9 cellular contexts compared by ENCODE assay signal in genomic region chr2:177296047-177296446, GRCh38. TPM values are rescaled to one million over a fixed set of nuclear protein-coding genes. Genes with fewer than 3 reads are reported as not detected.
DNase-seq lines count a peak whose midpoint lies in the region; ATAC-seq and TF ChIP-seq lines count a peak whose summit lies in the region.
"Had no signal": no experiment of that assay in that cellular context is flagged by ENCODE, and none has a peak within 500 bp of the region (broad histone marks: within the 10 kb centered on the region; RNA-seq: fewer than 3 reads in every experiment).

No MANE protein-coding gene starts in this region.

- H2AFZ ChIP-seq in PC-9 = no peak overlapping the region

- no peaks in the 10 kb centered on the region for H4K20me1 ChIP-seq in PC-9 (ENCODE audit: insufficient read depth)

- no peak overlapping the region for H3K27ac ChIP-seq in PC-9

- intact Hi-C loops in PC-9 (cut with micrococcal nuclease; ENCODE audit: unreplicated experiment) = loop anchor here (1.0 kb wide), 2 partner anchors 33 to 132 kb away; no protein-coding TSS in a partner anchor
- intact Hi-C loops in activated naive CD4-positive, alpha-beta T cell treated with anti-CD3 and anti-CD28 coated beads for 36 hours (cut with micrococcal nuclease) = loop anchor here (1.0 kb wide), 4 partner anchors 33 to 132 kb away; no protein-coding TSS in a partner anchor

- H3K79me2 ChIP-seq in PC-9 (ENCODE audit: low read depth) = no peaks in the 10 kb centered on the region

- in situ Hi-C loops in ACHN (cut with HindIII; ENCODE audit: low pct_ligation_motif_present, low pct_unique_long_range_greater_than_20kb, low sequenced_read_pairs) = no loop called here

- H3K9me3 ChIP-seq in PC-9 (ENCODE audit: insufficient read depth, low read depth) = no peaks in the 10 kb centered on the region

- H3K4me1 Mint-ChIP-seq in progenitor cell of endocrine pancreas (ENCODE audit: low read depth) = no peaks in the 10 kb centered on the region
- peaks cover 16% of the 10 kb centered on the region for H3K4me1 Mint-ChIP-seq in activated naive CD4-positive, alpha-beta T cell treated with anti-CD3 and anti-CD28 coated beads for 36 hours (ENCODE audit: low read depth)

- H3K27me3 Mint-ChIP-seq in progenitor cell of endocrine pancreas = no peaks in the 10 kb centered on the region
- H3K27me3 Mint-ChIP-seq in activated naive CD4-positive, alpha-beta T cell treated with anti-CD3 and anti-CD28 coated beads for 36 hours (ENCODE audit: low read depth) = no peaks in the 10 kb centered on the region
- H3K27me3 Mint-ChIP-seq: activated naive CD8-positive, alpha-beta T cell had no signal

- H3K27me3 ChIP-seq in PC-9 (ENCODE audit: insufficient read depth, low read depth) = no peaks in the 10 kb centered on the region

- BruUV-seq in PC-9 (replicated peaks; lab: Mats Ljungman, UMichigan) = no TSS peak

- H3K4me2 ChIP-seq in PC-9 = no peak overlapping the region

- H3K9me2 ChIP-seq in PC-9 (ENCODE audit: insufficient read depth) = no peaks in the 10 kb centered on the region

- H3K36me3 ChIP-seq in PC-9 (ENCODE audit: low read depth) = no peaks in the 10 kb centered on the region

- no peak overlapping the region for H3K4me3 Mint-ChIP-seq in progenitor cell of endocrine pancreas (ENCODE audit: low read depth)
- H3K4me3 Mint-ChIP-seq in activated naive CD4-positive, alpha-beta T cell treated with anti-CD3 and anti-CD28 coated beads for 36 hours = no peak overlapping the region
- H3K4me3 Mint-ChIP-seq: activated naive CD8-positive, alpha-beta T cell had no signal

- POLR2A ChIA-PET in PC-9 (lab: Charles Lee; ENCODE audit: unreplicated experiment) = no interaction called here

- H3K4me3 ChIP-seq in PC-9 (no peak overlapping the region), epithelial cell of proximal tubule (ENCODE audit: low read depth, low read length) (no peak overlapping the region)

- H3F3A ChIP-seq in PC-9 (ENCODE audit: insufficient read depth, low read depth) = no peaks in the 10 kb centered on the region

- H3K27ac Mint-ChIP-seq in progenitor cell of endocrine pancreas = no peak overlapping the region
- no peak overlapping the region for H3K27ac Mint-ChIP-seq in activated naive CD4-positive, alpha-beta T cell treated with anti-CD3 and anti-CD28 coated beads for 36 hours
- H3K27ac Mint-ChIP-seq: activated naive CD8-positive, alpha-beta T cell had no signal

- peak; percentile 80 for TF ChIP-seq CTCF in PC-9 (conservative IDR thresholded peaks at IDR 0.05)
- TF ChIP-seq CTCF in epithelial cell of proximal tubule (conservative IDR thresholded peaks at IDR 0.05; ENCODE audit: low read depth, low read length) = peak; percentile 44
- TF ChIP-seq CTCF in progenitor cell of endocrine pancreas (IDR thresholded peaks at IDR 0.05; ENCODE audit: unreplicated experiment) = peak; percentile 27

- peak; percentile 63 for ATAC-seq in GM18861 (IDR thresholded peaks at IDR 0.05; ENCODE audit: unreplicated experiment)

- CTCF ChIA-PET in PC-9 (lab: Charles Lee) = interaction anchor here (0.9 to 1.5 kb wide), 3 partner anchors 33 to 133 kb away, joined by 3 to 22 read pairs (median 7); no protein-coding TSS in a partner anchor
- CTCF ChIA-PET in activated naive CD4-positive, alpha-beta T cell treated with anti-CD3 and anti-CD28 coated beads for 36 hours (lab: Charles Lee) = interaction anchor here (0.6 to 6.0 kb wide), 22 partner anchors 9 to 992 kb away, joined by 3 to 73 read pairs (median 4); partner anchors contain the start of gene NFE2L2

- no peaks in the 10 kb centered on the region for H3K9me3 Mint-ChIP-seq in progenitor cell of endocrine pancreas (ENCODE audit: low read depth)
- H3K9me3 Mint-ChIP-seq in activated naive CD4-positive, alpha-beta T cell treated with anti-CD3 and anti-CD28 coated beads for 36 hours = no peaks in the 10 kb centered on the region

- DNase-seq in ACHN (peak; percentile 51), PC-9 (no peak), epithelial cell of proximal tubule (ENCODE audit: low read depth) (no peak), progenitor cell of endocrine pancreas (ENCODE audit: low spot score, unreplicated experiment) (no peak), NCI-H146 treated with DMSO at 0.1 percent for 48 hours (lab: John Stamatoyannopoulos, UW; ENCODE audit: unreplicated experiment) (no peak)
- no peak for DNase-seq in activated naive CD4-positive, alpha-beta T cell treated with anti-CD3 and anti-CD28 coated beads for 36 hours
- no peak for DNase-seq in activated CD4-positive, CD25-positive, alpha-beta regulatory T cell treated with anti-CD3 and anti-CD28 coated beads, Interleukin-2, amount 50 U/mL, for 72 hours

- H3K36me3 Mint-ChIP-seq in progenitor cell of endocrine pancreas (ENCODE audit: insufficient read depth) = no peaks in the 10 kb centered on the region
- no peaks in the 10 kb centered on the region for H3K36me3 Mint-ChIP-seq in activated naive CD4-positive, alpha-beta T cell treated with anti-CD3 and anti-CD28 coated beads for 36 hours (ENCODE audit: low read depth)
- H3K36me3 Mint-ChIP-seq: activated naive CD8-positive, alpha-beta T cell had no signal

- H3K4me1 ChIP-seq in PC-9 (replicated peaks; ENCODE audit: insufficient read depth) = no peaks in the 10 kb centered on the region

RNA-seq across cellular contexts. Expression of gene NFE2L2, which starts 31.5 kb away (rescaled TPM):
- total RNA-seq in PC-9 (2021) (117 and 138 TPM in 2 replicates), epithelial cell of proximal tubule (43.6 and 53.0 TPM in 2 replicates), progenitor cell of endocrine pancreas (58.7 and 59.1 TPM in 2 replicates)
- total RNA-seq in activated naive CD4-positive, alpha-beta T cell treated with anti-CD3 and anti-CD28 coated beads for 36 hours = 10 to 100 TPM; 63.8 to 66.9 TPM

Comparison
In these comparisons a context has a peak if more than half of its experiments do, and no peak if none do; other contexts are left out.
1. CTCF ChIP-seq: peak in every context shown above with its lines; median percentile 80 in PC-9; 44 in epithelial cell of proximal tubule; 27 in progenitor cell of endocrine pancreas.